8 cellular contexts compared by ENCODE assay signal in genomic region chr1:174159253-174160108, GRCh38. TPM values are rescaled to one million over a fixed set of nuclear protein-coding genes. Genes with fewer than 3 reads are reported as not detected.
DNase-seq lines count a peak whose midpoint lies in the region; ATAC-seq, FAIRE-seq and TF ChIP-seq lines count a peak whose summit lies in the region.

RABGAP1L (plus strand) TSS chr1:174159520.

- no peaks in the 10 kb centered on the region for H3K27me3 ChIP-seq in keratinocyte (ENCODE audit: control insufficient read depth, extremely low read depth, insufficient read depth, low read length)

- H3K4me3 ChIP-seq in AG10803 (ENCODE audit: low read length) (peak within 1 kb of the TSS; percentile 84), keratinocyte (ENCODE audit: control insufficient read depth in 2 of 3, extremely low read depth in 1 of 3, insufficient read depth in 2 of 3, low read depth in 1 of 3, low read length in 3 of 3) (peak within 1 kb of the TSS; percentile 48 to 98 (median 74))

- dilution Hi-C loops in keratinocyte (cut with MboI; ENCODE audit: extremely low pct_ligation_motif_present, low sequenced_read_pairs), result no loop called here

- no peaks in the 10 kb centered on the region for H4K20me1 ChIP-seq in keratinocyte (ENCODE audit: control insufficient read depth, extremely low read depth, insufficient read depth, low read length)

- no peaks in the 10 kb centered on the region for H3K36me3 ChIP-seq in keratinocyte (ENCODE audit: control insufficient read depth in 2 of 2, extremely low read depth in 1 of 2, insufficient read depth in 2 of 2, low read length in 2 of 2)

- H3K9me1 ChIP-seq in keratinocyte (ENCODE audit: control insufficient read depth, extremely low read depth, insufficient read depth, low read length), result no peaks in the 10 kb centered on the region

- peak within 1 kb of the TSS; percentile 86 for H3K9ac ChIP-seq in keratinocyte (ENCODE audit: control insufficient read depth, extremely low read depth, insufficient read depth, low read length)

- peak within 1 kb of the TSS; percentile 100 for H3K4me2 ChIP-seq in keratinocyte (ENCODE audit: control insufficient read depth, extremely low read depth, insufficient read depth, low read depth, low read length)

- peaks cover 29% of the 10 kb centered on the region for H3K79me2 ChIP-seq in keratinocyte (ENCODE audit: control insufficient read depth, insufficient read depth, low read length)

- H3K4me1 ChIP-seq in keratinocyte (ENCODE audit: control insufficient read depth, extremely low read depth, insufficient read depth, low read length), result peaks cover 24% of the 10 kb centered on the region

- peak within 1 kb of the TSS; percentile 91 for H2AFZ ChIP-seq in keratinocyte (ENCODE audit: control insufficient read depth, low read length)

- no peak for FAIRE-seq in keratinocyte (lab: Jason Lieb, UNC)

- DNase-seq in AG10803 (ENCODE audit: low read depth) (peak; percentile 94), NCI-H460 (ENCODE audit: extremely low read depth, low read depth) (peak; percentile 94), cerebellar nuclear complex (lab: John Stamatoyannopoulos, UW) (peak; percentile 61 to 82), keratinocyte (ENCODE audit: low read depth, low spot score) (peak; percentile 28)
- peak; percentile 89 for DNase-seq in activated CD4-positive, alpha-beta T cell treated with anti-CD3 and anti-CD28 coated beads for 1 hour
- peak; percentile 83 to 92 (median 87) for DNase-seq in stimulated activated CD4-positive, alpha-beta T cell treated with anti-CD3 and anti-CD28 coated beads, Interleukin-12 subunit alpha, Interleukin-12 subunit beta, amount 100 ng/mL, for 48 hours (ENCODE audit: low read depth in 2 of 3, low spot score in 1 of 3)

- peak; percentile 90 for TF ChIP-seq POLR2A in GM19099 (IDR thresholded peaks at IDR 0.05; ENCODE audit: extremely low read depth, insufficient read length, low read depth)

- ATAC-seq in HG03378 (IDR thresholded peaks at IDR 0.05; ENCODE audit: unreplicated experiment), result peak; percentile 28

- no peaks in the 10 kb centered on the region for H3K9me3 ChIP-seq in keratinocyte (ENCODE audit: control insufficient read depth, low read depth, low read length)

- TF ChIP-seq CTCF in AG10803 (conservative IDR thresholded peaks at IDR 0.05; ENCODE audit: low read length), result no peak
- no peak for TF ChIP-seq CTCF in keratinocyte (optimal IDR thresholded peaks at IDR 0.05 in 1 of 3, IDR thresholded peaks at IDR 0.05 in 1 of 3, conservative IDR thresholded peaks at IDR 0.05 in 1 of 3; ENCODE audit: extremely low read depth in 1 of 3, insufficient read depth in 2 of 3, low read length in 3 of 3)

- H3K27ac ChIP-seq in keratinocyte (ENCODE audit: control insufficient read depth, insufficient read depth, low read length), result peak within 1 kb of the TSS; percentile 72

RNA-seq across cellular contexts. Expression of gene RABGAP1L, which starts in this region (rescaled TPM):
- 20.8 and 20.9 TPM in 2 replicates for total RNA-seq in NCI-H460 (2014; rRNA removed; shearing (Covaris generic))
- 7.4 and 10.4 TPM in 2 replicates for polyA plus RNA-seq in NCI-H460 (2014; cell fraction: nucleus; rRNA removed)
- 19.9 to 24.2 TPM (median 21.3 TPM) in 3 replicates for polyA plus RNA-seq in keratinocyte
- polyA plus RNA-seq in keratinocyte (2011; ENCODE audit: low read depth), result 13.7 TPM
- 18.9 and 26.4 TPM in 2 replicates for polyA plus RNA-seq in keratinocyte (2011; cell fraction: cytosol; rRNA removed)
- polyA plus RNA-seq in keratinocyte (2011; cell fraction: nucleus; rRNA removed), result 36.3 and 40.6 TPM in 2 replicates
- 9.1 and 18.0 TPM in 2 replicates for polyA plus RNA-seq in keratinocyte (2012; ENCODE audit: low replicate concordance)
- 23.7 to 86.1 TPM (median 54.4 TPM) in 3 replicates for polyA minus RNA-seq in keratinocyte
- polyA minus RNA-seq in keratinocyte (2011; cell fraction: cytosol; rRNA and poly(A)+ RNA removed), result 28.4 TPM
- polyA minus RNA-seq in keratinocyte (2011; cell fraction: nucleus; rRNA and poly(A)+ RNA removed), result 56.1 and 133 TPM in 2 replicates

Comparison
In these comparisons a context has a peak if more than half of its experiments do, and no peak if none do; other contexts are left out.
1. Peak in every context shown above with its lines: DNase-seq, ATAC-seq, H3K4me3 ChIP-seq and H3K27ac ChIP-seq.
2. DNase-seq: peak in every context shown above with its lines; median percentile 94 in AG10803; 94 in NCI-H460; 89 in activated CD4-positive, alpha-beta T cell treated with anti-CD3 and anti-CD28 coated beads for 1 hour; 87 in stimulated activated CD4-positive, alpha-beta T cell treated with anti-CD3 and anti-CD28 coated beads, Interleukin-12 subunit alpha, Interleukin-12 subunit beta, amount 100 ng/mL, for 48 hours; 72 in cerebellar nuclear complex; 28 in keratinocyte.